ENCODE assay signal across 1 cellular context in genomic region chr7:27689045-27689877, GRCh38.
TF ChIP-seq lines count a peak whose summit lies in the region.

No MANE protein-coding gene starts in this region.

TF ChIP-seq in GM23338, 12 proteins besides CTCF, POLR2A, EP300 and RAD21:
- TF ChIP-seq, protein P1, sequence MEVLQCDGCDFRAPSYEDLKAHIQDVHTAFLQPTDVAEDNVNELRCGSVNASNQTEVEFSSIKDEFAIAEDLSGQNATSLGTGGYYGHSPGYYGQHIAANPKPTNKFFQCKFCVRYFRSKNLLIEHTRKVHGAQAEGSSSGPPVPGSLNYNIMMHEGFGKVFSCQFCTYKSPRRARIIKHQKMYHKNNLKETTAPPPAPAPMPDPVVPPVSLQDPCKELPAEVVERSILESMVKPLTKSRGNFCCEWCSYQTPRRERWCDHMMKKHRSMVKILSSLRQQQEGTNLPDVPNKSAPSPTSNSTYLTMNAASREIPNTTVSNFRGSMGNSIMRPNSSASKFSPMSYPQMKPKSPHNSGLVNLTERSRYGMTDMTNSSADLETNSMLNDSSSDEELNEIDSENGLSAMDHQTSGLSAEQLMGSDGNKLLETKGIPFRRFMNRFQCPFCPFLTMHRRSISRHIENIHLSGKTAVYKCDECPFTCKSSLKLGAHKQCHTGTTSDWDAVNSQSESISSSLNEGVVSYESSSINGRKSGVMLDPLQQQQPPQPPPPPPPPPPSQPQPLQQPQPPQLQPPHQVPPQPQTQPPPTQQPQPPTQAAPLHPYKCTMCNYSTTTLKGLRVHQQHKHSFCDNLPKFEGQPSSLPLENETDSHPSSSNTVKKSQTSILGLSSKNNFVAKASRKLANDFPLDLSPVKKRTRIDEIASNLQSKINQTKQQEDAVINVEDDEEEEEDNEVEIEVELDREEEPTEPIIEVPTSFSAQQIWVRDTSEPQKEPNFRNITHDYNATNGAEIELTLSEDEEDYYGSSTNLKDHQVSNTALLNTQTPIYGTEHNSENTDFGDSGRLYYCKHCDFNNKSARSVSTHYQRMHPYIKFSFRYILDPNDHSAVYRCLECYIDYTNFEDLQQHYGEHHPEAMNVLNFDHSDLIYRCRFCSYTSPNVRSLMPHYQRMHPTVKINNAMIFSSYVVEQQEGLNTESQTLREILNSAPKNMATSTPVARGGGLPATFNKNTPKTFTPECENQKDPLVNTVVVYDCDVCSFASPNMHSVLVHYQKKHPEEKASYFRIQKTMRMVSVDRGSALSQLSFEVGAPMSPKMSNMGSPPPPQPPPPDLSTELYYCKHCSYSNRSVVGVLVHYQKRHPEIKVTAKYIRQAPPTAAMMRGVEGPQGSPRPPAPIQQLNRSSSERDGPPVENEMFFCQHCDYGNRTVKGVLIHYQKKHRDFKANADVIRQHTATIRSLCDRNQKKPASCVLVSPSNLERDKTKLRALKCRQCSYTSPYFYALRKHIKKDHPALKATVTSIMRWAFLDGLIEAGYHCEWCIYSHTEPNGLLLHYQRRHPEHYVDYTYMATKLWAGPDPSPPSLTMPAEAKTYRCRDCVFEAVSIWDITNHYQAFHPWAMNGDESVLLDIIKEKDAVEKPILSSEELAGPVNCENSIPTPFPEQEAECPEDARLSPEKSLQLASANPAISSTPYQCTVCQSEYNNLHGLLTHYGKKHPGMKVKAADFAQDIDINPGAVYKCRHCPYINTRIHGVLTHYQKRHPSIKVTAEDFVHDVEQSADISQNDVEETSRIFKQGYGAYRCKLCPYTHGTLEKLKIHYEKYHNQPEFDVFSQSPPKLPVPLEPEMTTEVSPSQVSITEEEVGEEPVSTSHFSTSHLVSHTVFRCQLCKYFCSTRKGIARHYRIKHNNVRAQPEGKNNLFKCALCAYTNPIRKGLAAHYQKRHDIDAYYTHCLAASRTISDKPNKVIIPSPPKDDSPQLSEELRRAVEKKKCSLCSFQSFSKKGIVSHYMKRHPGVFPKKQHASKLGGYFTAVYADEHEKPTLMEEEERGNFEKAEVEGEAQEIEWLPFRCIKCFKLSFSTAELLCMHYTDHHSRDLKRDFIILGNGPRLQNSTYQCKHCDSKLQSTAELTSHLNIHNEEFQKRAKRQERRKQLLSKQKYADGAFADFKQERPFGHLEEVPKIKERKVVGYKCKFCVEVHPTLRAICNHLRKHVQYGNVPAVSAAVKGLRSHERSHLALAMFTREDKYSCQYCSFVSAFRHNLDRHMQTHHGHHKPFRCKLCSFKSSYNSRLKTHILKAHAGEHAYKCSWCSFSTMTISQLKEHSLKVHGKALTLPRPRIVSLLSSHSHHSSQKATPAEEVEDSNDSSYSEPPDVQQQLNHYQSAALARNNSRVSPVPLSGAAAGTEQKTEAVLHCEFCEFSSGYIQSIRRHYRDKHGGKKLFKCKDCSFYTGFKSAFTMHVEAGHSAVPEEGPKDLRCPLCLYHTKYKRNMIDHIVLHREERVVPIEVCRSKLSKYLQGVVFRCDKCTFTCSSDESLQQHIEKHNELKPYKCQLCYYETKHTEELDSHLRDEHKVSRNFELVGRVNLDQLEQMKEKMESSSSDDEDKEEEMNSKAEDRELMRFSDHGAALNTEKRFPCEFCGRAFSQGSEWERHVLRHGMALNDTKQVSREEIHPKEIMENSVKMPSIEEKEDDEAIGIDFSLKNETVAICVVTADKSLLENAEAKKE (CRISPR knock-in tag; IDR thresholded peaks at IDR 0.05): no peak
- no peak for TF ChIP-seq POLR2AphosphoS5 (IDR thresholded peaks at IDR 0.05; ENCODE audit: low read depth)
- TF ChIP-seq, protein P2, sequence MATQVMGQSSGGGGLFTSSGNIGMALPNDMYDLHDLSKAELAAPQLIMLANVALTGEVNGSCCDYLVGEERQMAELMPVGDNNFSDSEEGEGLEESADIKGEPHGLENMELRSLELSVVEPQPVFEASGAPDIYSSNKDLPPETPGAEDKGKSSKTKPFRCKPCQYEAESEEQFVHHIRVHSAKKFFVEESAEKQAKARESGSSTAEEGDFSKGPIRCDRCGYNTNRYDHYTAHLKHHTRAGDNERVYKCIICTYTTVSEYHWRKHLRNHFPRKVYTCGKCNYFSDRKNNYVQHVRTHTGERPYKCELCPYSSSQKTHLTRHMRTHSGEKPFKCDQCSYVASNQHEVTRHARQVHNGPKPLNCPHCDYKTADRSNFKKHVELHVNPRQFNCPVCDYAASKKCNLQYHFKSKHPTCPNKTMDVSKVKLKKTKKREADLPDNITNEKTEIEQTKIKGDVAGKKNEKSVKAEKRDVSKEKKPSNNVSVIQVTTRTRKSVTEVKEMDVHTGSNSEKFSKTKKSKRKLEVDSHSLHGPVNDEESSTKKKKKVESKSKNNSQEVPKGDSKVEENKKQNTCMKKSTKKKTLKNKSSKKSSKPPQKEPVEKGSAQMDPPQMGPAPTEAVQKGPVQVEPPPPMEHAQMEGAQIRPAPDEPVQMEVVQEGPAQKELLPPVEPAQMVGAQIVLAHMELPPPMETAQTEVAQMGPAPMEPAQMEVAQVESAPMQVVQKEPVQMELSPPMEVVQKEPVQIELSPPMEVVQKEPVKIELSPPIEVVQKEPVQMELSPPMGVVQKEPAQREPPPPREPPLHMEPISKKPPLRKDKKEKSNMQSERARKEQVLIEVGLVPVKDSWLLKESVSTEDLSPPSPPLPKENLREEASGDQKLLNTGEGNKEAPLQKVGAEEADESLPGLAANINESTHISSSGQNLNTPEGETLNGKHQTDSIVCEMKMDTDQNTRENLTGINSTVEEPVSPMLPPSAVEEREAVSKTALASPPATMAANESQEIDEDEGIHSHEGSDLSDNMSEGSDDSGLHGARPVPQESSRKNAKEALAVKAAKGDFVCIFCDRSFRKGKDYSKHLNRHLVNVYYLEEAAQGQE (IDR thresholded peaks at IDR 0.05; ENCODE audit: unreplicated experiment): no peak
- TF ChIP-seq NANOG (IDR thresholded peaks at IDR 0.05; ENCODE audit: borderline replicate concordance): no peak
- no peak for TF ChIP-seq ZNF331 (CRISPR knock-in tag; IDR thresholded peaks at IDR 0.05; ENCODE audit: low read depth)
